10 cellular contexts compared by ENCODE assay signal in the genomic region with DNA sequence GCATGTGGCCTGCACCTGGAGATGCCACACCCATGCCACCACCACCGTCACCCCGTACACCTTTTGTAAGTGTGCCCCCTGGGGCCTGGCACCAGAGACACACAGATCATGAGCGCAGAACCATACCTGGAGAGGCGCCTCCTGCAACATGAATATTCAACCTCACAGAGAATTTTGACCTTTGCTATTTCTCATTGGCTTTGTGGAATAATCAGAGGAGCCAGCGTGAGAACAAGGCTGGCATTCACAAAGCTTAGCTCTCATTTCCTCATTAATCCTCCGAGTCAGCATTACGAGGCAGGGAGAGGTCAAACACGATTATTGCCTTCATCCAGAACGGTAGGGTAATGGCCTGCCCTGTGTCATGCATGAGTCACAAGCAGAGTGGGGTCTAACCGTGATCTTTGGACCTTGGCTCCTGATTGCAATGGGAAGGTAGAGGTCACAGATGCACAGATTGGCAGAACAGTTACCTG.
DNase-seq lines count a peak whose midpoint lies in the region; ATAC-seq and TF ChIP-seq lines count a peak whose summit lies in the region.
"Had no signal": no experiment of that assay in that cellular context is flagged by ENCODE, and none has a peak within 500 bp of the region (broad histone marks: within the 10 kb centered on the region; RNA-seq: fewer than 3 reads in every experiment).

No MANE protein-coding gene starts in this region.

- H3K27me3 Mint-ChIP-seq in chondrocyte (ENCODE audit: low read depth), result no peaks in the 10 kb centered on the region

- H3K79me2 ChIP-seq in MM.1S (ENCODE audit: low read length), result no peaks in the 10 kb centered on the region

- H3K9me3 Mint-ChIP-seq in chondrocyte (ENCODE audit: low read depth), result peaks cover 6% of the 10 kb centered on the region

- H3K9me2 ChIP-seq in MM.1S (replicated peaks; ENCODE audit: insufficient read depth, low read length), result no peaks in the 10 kb centered on the region

- H3K4me3 ChIP-seq in BLaER1 treated with 17β-estradiol and CSF1 and Interleukin-3, amounts not matched to agents 10 nM and 100 nM, result 0 out of 20 replicates have a peak overlapping the region, but pooled peaks of 1 of the 10 experiments have one; percentile 24
- H3K4me3 ChIP-seq in MM.1S (ENCODE audit: low read length), result no peak overlapping the region
- H3K4me3 ChIP-seq in lower lobe of right lung, result no peak overlapping the region

- 0 out of 2 replicates have a peak overlapping the region, but pooled peaks have one; percentile 79 for H2AFZ ChIP-seq in MM.1S (ENCODE audit: low read length)

- no peaks in the 10 kb centered on the region for H4K20me1 ChIP-seq in BLaER1 treated with 17β-estradiol and CSF1 and Interleukin-3, amounts not matched to agents 10 nM and 100 nM
- H4K20me1 ChIP-seq in MM.1S (ENCODE audit: insufficient read depth, low read length), result no peaks in the 10 kb centered on the region

- peak overlapping the region in 6 of 11 experiments; percentile 70 to 77 (median 76); a peak in 12 of 22 replicates for H3K9ac ChIP-seq in BLaER1 treated with 17β-estradiol and CSF1 and Interleukin-3, amounts not matched to agents 10 nM and 100 nM
- H3K9ac ChIP-seq in MM.1S (ENCODE audit: low read length), result no peak overlapping the region

- peak overlapping the region; percentile 91 for H3K27ac Mint-ChIP-seq in chondrocyte (ENCODE audit: unreplicated experiment)

- peaks cover 44 to 86% (median 63%) of the 10 kb centered on the region in 10 experiments for H3K4me1 ChIP-seq in BLaER1 treated with 17β-estradiol and CSF1 and Interleukin-3, amounts not matched to agents 10 nM and 100 nM
- H3K4me1 ChIP-seq in MM.1S (ENCODE audit: low read length) (peaks cover 27% of the 10 kb centered on the region), lower lobe of right lung (peaks cover 45% of the 10 kb centered on the region)

- peaks cover 28% of the 10 kb centered on the region for H3K4me1 Mint-ChIP-seq in chondrocyte (ENCODE audit: low read depth)

- peak overlapping the region; percentile 72 to 93 (median 88) for H3K4me2 ChIP-seq in BLaER1 treated with 17β-estradiol and CSF1 and Interleukin-3, amounts not matched to agents 10 nM and 100 nM
- H3K4me2 ChIP-seq in MM.1S (ENCODE audit: low read depth, low read length), result no peak overlapping the region

- ATAC-seq in lower lobe of right lung, result peak in 1 of 2 donors; percentile 29

- no peak overlapping the region for H3K4me3 Mint-ChIP-seq in chondrocyte (ENCODE audit: unreplicated experiment)

- DNase-seq in MM.1S (no peak), chondrocyte (ENCODE audit: low spot score) (no peak), lower lobe of right lung (no peak), medulla oblongata (ENCODE audit: extremely low spot score) (no peak), COR-L47 (lab: John Stamatoyannopoulos, UW) (no peak), NCI-H1694 treated with DMSO at 0.1 percent for 48 hours (lab: John Stamatoyannopoulos, UW) (no peak)
- DNase-seq in stimulated activated CD4-positive, alpha-beta T cell treated with anti-CD3 and anti-CD28 coated beads, Interleukin-2, amount 100 ng/mL, for 48 hours, result no peak
- DNase-seq: activated naive CD4-positive, alpha-beta T cell treated with anti-CD3 and anti-CD28 coated beads, Interleukin-2, amount 50 U/mL, for 16 hours; stimulated activated CD4-positive, alpha-beta T cell treated with anti-CD3 and anti-CD28 coated beads, Interleukin-4, amount 100 ng/mL, for 24 hours had no signal

- H3K9me3 ChIP-seq in BLaER1 treated with 17β-estradiol and CSF1 and Interleukin-3, amounts not matched to agents 10 nM and 100 nM (replicated peaks in 1 of 11), result peaks cover 3 to 16% (median 9%) of the 10 kb centered on the region in 11 experiments
- H3K9me3 ChIP-seq in MM.1S (replicated peaks; ENCODE audit: insufficient read depth, low read length), result no peaks in the 10 kb centered on the region
- H3K9me3 ChIP-seq in lower lobe of right lung, result peaks cover 3% of the 10 kb centered on the region

- no peaks in the 10 kb centered on the region for H3K27me3 ChIP-seq in BLaER1 treated with 17β-estradiol and CSF1 and Interleukin-3, amounts not matched to agents 10 nM and 100 nM
- H3K27me3 ChIP-seq in MM.1S (replicated peaks; ENCODE audit: insufficient read depth, low read length), result no peaks in the 10 kb centered on the region
- no peaks in the 10 kb centered on the region for H3K27me3 ChIP-seq in lower lobe of right lung (ENCODE audit: low read depth)

- no peaks in the 10 kb centered on the region for H3K36me3 ChIP-seq in BLaER1 treated with 17β-estradiol and CSF1 and Interleukin-3, amounts not matched to agents 10 nM and 100 nM
- H3K36me3 ChIP-seq in MM.1S (replicated peaks; ENCODE audit: insufficient read depth, low read length) (no peaks in the 10 kb centered on the region), lower lobe of right lung (no peaks in the 10 kb centered on the region)

- peak overlapping the region; percentile 13 to 90 (median 86); a peak in 21 of 22 replicates for H3K27ac ChIP-seq in BLaER1 treated with 17β-estradiol and CSF1 and Interleukin-3, amounts not matched to agents 10 nM and 100 nM
- no peak overlapping the region for H3K27ac ChIP-seq in MM.1S (ENCODE audit: low read length)
- H3K27ac ChIP-seq in lower lobe of right lung, result peak overlapping the region; percentile 74

- H3K36me3 Mint-ChIP-seq in chondrocyte (ENCODE audit: low read depth), result no peaks in the 10 kb centered on the region

- TF ChIP-seq CTCF in MM.1S (IDR thresholded peaks at IDR 0.05; ENCODE audit: low read length) (no peak), chondrocyte (IDR thresholded peaks at IDR 0.05) (no peak), lower lobe of right lung (IDR thresholded peaks at IDR 0.05) (no peak)

- H3F3A ChIP-seq in MM.1S (ENCODE audit: insufficient read depth, low read length), result peaks cover 9% of the 10 kb centered on the region; the same call in 1 of the 2 replicates

- intact Hi-C loops in lower lobe of right lung (cut with DNase I), result loop anchor here (10.0 kb wide), 1 partner anchor 106 kb away; the partner anchor contains the start of gene SNRK
